ENCODE assay signal across 8 cellular contexts in genomic region chr19:1605236-1606137, GRCh38. TPM values are rescaled to one million over a fixed set of nuclear protein-coding genes. Genes with fewer than 3 reads are reported as not detected.
DNase-seq lines count a peak whose midpoint lies in the region; ATAC-seq and TF ChIP-seq lines count a peak whose summit lies in the region.

Gene UQCR11 (minus strand): TSS chr19:1605462. CDS start chr19:1605409, 53 bp downstream.

- no peak; the same call in 1 of the 2 replicates for TF ChIP-seq CTCF in C4-2B (conservative IDR thresholded peaks at IDR 0.05)

- peak within 1 kb of the TSS; percentile 93 for H3K27ac ChIP-seq in C4-2B

- DNase-seq in NCI-H748 (lab: John Stamatoyannopoulos, UW; ENCODE audit: unreplicated experiment) (peak; percentile 91), dedifferentiated amniotic fluid mesenchymal stem cell (ENCODE audit: extremely low spot score) (peak; percentile 95), left lobe of liver (ENCODE audit: low spot score) (peak; percentile 97)
- DNase-seq in activated CD4-positive, alpha-beta T cell treated with anti-CD3 and anti-CD28 coated beads, Interleukin-2, amount 50 U/mL, for 1 hour, result peak; percentile 86
- DNase-seq in stimulated activated CD4-positive, alpha-beta T cell treated with anti-CD3 and anti-CD28 coated beads, Interleukin-2, amount 100 ng/mL, for 4 hours (ENCODE audit: low read depth), result peak; percentile 88

- peak; percentile 91 for ATAC-seq in GM19351 (IDR thresholded peaks at IDR 0.05; ENCODE audit: unreplicated experiment)
- peak; percentile 39 for ATAC-seq in HG03558 (IDR thresholded peaks at IDR 0.05; ENCODE audit: extremely low read depth, unreplicated experiment)
- ATAC-seq in left lobe of liver, result peak; percentile 91

RNA-seq across cellular contexts. Expression of gene UQCR11, which starts in this region (rescaled TPM):
- total RNA-seq in left lobe of liver, result 220 TPM

Comparison
In these comparisons a context has a peak if more than half of its experiments do, and no peak if none do; other contexts are left out.
1. Peak in every context shown above with its lines: DNase-seq, ATAC-seq and H3K27ac ChIP-seq.
2. ATAC-seq: peak in every context shown above with its lines; median percentile 91 in GM19351; 91 in left lobe of liver; 39 in HG03558.